In the genomic region with DNA sequence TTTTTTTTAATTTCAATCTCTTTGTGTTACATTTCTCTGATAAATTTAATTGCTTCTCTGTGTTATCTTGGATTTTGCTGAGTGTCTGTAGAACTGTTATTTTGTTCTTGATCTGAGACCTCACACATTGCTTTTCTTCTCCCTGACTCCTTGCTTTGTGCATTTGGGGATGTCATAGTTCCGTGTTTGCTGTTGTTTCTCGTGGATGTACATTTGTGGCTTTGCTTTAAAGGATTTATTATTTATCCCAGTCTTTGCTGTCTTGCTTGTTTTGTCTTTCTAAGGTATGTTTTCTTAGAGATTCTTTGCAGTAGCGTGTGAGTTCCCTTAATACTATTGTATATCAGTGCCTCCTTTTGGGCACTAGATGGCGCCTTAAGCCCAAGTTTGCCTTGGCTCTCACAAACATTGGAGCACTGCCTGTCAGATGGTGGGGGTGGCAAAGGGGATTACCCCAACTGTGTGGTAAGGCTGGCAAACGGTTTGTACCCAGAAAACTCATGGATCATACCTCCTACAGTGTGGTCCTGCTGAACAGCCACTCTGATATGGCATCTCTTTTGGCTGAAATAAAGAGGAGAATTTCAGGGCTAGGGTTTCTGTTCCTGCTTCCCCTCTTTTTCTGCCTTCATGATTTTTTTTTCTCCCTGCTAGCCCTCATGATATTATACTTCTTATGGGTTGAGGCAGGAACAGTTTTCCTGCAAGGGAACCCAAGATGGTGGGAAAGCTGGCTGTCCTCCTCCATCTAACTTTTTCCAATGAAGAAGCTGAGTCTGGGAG, we compare ENCODE assay signal across 8 cellular contexts.
DNase-seq lines count a peak whose midpoint lies in the region; ATAC-seq and TF ChIP-seq lines count a peak whose summit lies in the region.

No MANE protein-coding gene starts in this region.

- peak; percentile 87 for TF ChIP-seq CTCF in activated CD8-positive, alpha-beta T cell treated with anti-CD3 and anti-CD28 coated beads for 36 hours (IDR thresholded peaks at IDR 0.05)
- TF ChIP-seq CTCF in mesothelial cell of epicardium (IDR thresholded peaks at IDR 0.05; ENCODE audit: unreplicated experiment): peak; percentile 76

- H3K36me3 Mint-ChIP-seq in activated CD8-positive, alpha-beta T cell treated with anti-CD3 and anti-CD28 coated beads for 36 hours (ENCODE audit: low read depth): no peaks in the 10 kb centered on the region
- no peaks in the 10 kb centered on the region for H3K36me3 Mint-ChIP-seq in effector memory CD8-positive, alpha-beta T cell (ENCODE audit: insufficient read depth)
- H3K36me3 Mint-ChIP-seq in mesothelial cell of epicardium: peaks cover 39% of the 10 kb centered on the region

- no peaks in the 10 kb centered on the region for H3K27me3 Mint-ChIP-seq in activated CD8-positive, alpha-beta T cell treated with anti-CD3 and anti-CD28 coated beads for 36 hours
- H3K27me3 Mint-ChIP-seq in effector memory CD8-positive, alpha-beta T cell: no peaks in the 10 kb centered on the region
- no peaks in the 10 kb centered on the region for H3K27me3 Mint-ChIP-seq in mesothelial cell of epicardium (ENCODE audit: low read depth)

- POLR2A ChIA-PET in activated CD8-positive, alpha-beta T cell treated with anti-CD3 and anti-CD28 coated beads for 36 hours (lab: Charles Lee): no interaction called here

- DNase-seq in CMK (ENCODE audit: low read depth): peak; percentile 30
- peak; percentile 25 for DNase-seq in NCI-H526 treated with DMSO at 0.1 percent for 48 hours (lab: John Stamatoyannopoulos, UW)
- peak; percentile 88 for DNase-seq in activated CD8-positive, alpha-beta T cell treated with anti-CD3 and anti-CD28 coated beads for 36 hours
- peak; percentile 50 to 56 (median 54) for DNase-seq in effector memory CD8-positive, alpha-beta T cell
- peak; percentile 28 to 58 for DNase-seq in mesothelial cell of epicardium (ENCODE audit: low spot score in 2 of 2, unreplicated experiment in 2 of 2)
- DNase-seq in stimulated activated CD8-positive, alpha-beta memory T cell treated with anti-CD3 and anti-CD28 coated beads, Interleukin-4, amount 100 ng/mL, for 4 hours (ENCODE audit: low read depth in 2 of 2, low spot score in 1 of 2): peak; percentile 40 to 49

- CTCF ChIA-PET in activated CD8-positive, alpha-beta T cell treated with anti-CD3 and anti-CD28 coated beads for 36 hours (lab: Charles Lee): interaction anchor here (0.6 to 1.8 kb wide), 24 partner anchors 8 to 671 kb away, joined by 3 to 7 read pairs (median 3); no protein-coding TSS in a partner anchor

- H3K27ac Mint-ChIP-seq in activated CD8-positive, alpha-beta T cell treated with anti-CD3 and anti-CD28 coated beads for 36 hours: no peak overlapping the region
- H3K27ac Mint-ChIP-seq in effector memory CD8-positive, alpha-beta T cell: no peak overlapping the region
- no peak overlapping the region for H3K27ac Mint-ChIP-seq in mesothelial cell of epicardium

- no peak overlapping the region for H3K4me3 Mint-ChIP-seq in activated CD8-positive, alpha-beta T cell treated with anti-CD3 and anti-CD28 coated beads for 36 hours
- H3K4me3 Mint-ChIP-seq in effector memory CD8-positive, alpha-beta T cell: no peak overlapping the region
- H3K4me3 Mint-ChIP-seq in mesothelial cell of epicardium: no peak overlapping the region

- no peaks in the 10 kb centered on the region for H3K4me1 Mint-ChIP-seq in activated CD8-positive, alpha-beta T cell treated with anti-CD3 and anti-CD28 coated beads for 36 hours (ENCODE audit: low read depth)
- peaks cover 3 to 4% of the 10 kb centered on the region in 2 donors for H3K4me1 Mint-ChIP-seq in effector memory CD8-positive, alpha-beta T cell (ENCODE audit: low read depth in 2 of 2)
- peaks cover 2% of the 10 kb centered on the region for H3K4me1 Mint-ChIP-seq in mesothelial cell of epicardium

- ATAC-seq in GM19395 (IDR thresholded peaks at IDR 0.05; ENCODE audit: unreplicated experiment) (peak; percentile 99), HG03457 (IDR thresholded peaks at IDR 0.05; ENCODE audit: unreplicated experiment) (peak; percentile 96)
- ATAC-seq in activated CD8-positive, alpha-beta T cell treated with anti-CD3 and anti-CD28 coated beads for 36 hours: peak; percentile 100
- ATAC-seq in effector memory CD8-positive, alpha-beta T cell (replicated peaks): peak; percentile 100

- H3K9me3 Mint-ChIP-seq in activated CD8-positive, alpha-beta T cell treated with anti-CD3 and anti-CD28 coated beads for 36 hours: no peaks in the 10 kb centered on the region
- no peaks in the 10 kb centered on the region for H3K9me3 Mint-ChIP-seq in effector memory CD8-positive, alpha-beta T cell
- H3K9me3 Mint-ChIP-seq in mesothelial cell of epicardium: peaks cover 20% of the 10 kb centered on the region

- intact Hi-C loops in activated CD8-positive, alpha-beta T cell treated with anti-CD3 and anti-CD28 coated beads for 36 hours (cut with micrococcal nuclease): loop anchor here (10.0 kb wide), 1 partner anchor 613 kb away; a partner anchor contains a TSS

Comparison
In these comparisons a context has a peak if more than half of its experiments do, and no peak if none do; other contexts are left out.
1. Peak in every context shown above with its lines: DNase-seq and ATAC-seq.
2. DNase-seq: peak in every context shown above with its lines; median percentile 88 in activated CD8-positive, alpha-beta T cell treated with anti-CD3 and anti-CD28 coated beads for 36 hours; 54 in effector memory CD8-positive, alpha-beta T cell; 44 in stimulated activated CD8-positive, alpha-beta memory T cell treated with anti-CD3 and anti-CD28 coated beads, Interleukin-4, amount 100 ng/mL, for 4 hours; 43 in mesothelial cell of epicardium; 30 in CMK; 25 in NCI-H526 treated with DMSO at 0.1 percent for 48 hours.